ENCODE assay signal across 8 cellular contexts in the genomic region with DNA sequence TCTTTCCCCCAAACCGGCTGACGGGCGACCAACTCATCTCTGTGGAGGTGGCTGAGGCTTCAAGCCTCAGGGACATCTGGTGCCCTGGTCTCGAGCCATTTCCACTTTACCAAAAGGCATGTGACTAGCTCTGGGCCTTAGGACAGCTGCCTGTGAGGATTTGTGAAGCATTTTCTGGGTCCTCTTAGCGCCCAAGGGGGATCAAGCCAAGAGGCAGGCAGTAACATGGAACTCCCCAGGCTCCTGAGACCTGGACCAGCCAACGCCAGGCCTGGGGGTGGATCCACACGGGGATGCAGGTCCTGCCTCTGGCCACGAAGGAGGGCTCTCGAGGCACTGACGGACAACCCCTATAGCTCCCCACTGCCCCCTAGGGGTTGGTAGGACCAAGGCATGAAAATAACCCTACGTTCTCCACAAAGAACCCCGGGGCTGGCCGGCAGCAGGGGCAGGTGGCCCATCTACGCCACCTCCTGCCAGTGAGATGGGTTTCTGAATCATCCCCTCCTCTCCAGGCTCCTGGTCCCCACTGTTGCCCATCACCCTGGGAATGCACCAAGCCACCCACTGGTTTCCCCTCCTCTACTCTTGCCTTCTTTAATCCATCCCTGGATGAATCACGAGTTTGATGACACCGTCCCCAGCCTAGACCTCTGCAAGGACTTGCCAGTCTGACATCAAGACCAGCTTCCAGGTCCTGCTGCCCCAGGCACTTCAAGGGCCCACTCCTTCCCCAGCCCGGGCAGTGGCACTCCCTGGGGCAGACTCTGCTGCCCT. TPM values are rescaled to one million over a fixed set of nuclear protein-coding genes. Genes with fewer than 3 reads are reported as not detected.
A peak's percentile ranks its signal among the peaks of the same experiment; 100 is the strongest.
DNase-seq lines count a peak whose midpoint lies in the region; ATAC-seq and TF ChIP-seq lines count a peak whose summit lies in the region.

No MANE protein-coding gene starts in this region.

- no peak overlapping the region for H3K27ac Mint-ChIP-seq in activated CD4-positive, alpha-beta T cell treated with anti-CD3 and anti-CD28 coated beads, Interleukin-2, amount 10 ng/mL, durations not matched to agents 24 days and 14 days

- ATAC-seq in HG02571 (IDR thresholded peaks at IDR 0.05; ENCODE audit: unreplicated experiment): no peak

- peaks cover 10% of the 10 kb centered on the region; the same call in 1 of the 2 replicates for H3K36me3 ChIP-seq in HUES48 (ENCODE audit: control insufficient read depth, insufficient read depth, low read length)

- no peaks in the 10 kb centered on the region for H3K4me1 Mint-ChIP-seq in activated CD4-positive, alpha-beta T cell treated with anti-CD3 and anti-CD28 coated beads, Interleukin-2, amount 10 ng/mL, durations not matched to agents 24 days and 14 days

- H3K9ac ChIP-seq in HUES48 (ENCODE audit: low read depth, low read length): no peak overlapping the region

- H3K9me3 Mint-ChIP-seq in activated CD4-positive, alpha-beta T cell treated with anti-CD3 and anti-CD28 coated beads, Interleukin-2, amount 10 ng/mL, durations not matched to agents 24 days and 14 days: no peaks in the 10 kb centered on the region

- peaks cover 9% of the 10 kb centered on the region; the same call in 1 of the 2 replicates for H3K4me1 ChIP-seq in HUES48 (ENCODE audit: control insufficient read depth, insufficient read depth, low read length)

- no peaks in the 10 kb centered on the region for H3K9me3 ChIP-seq in HUES48 (ENCODE audit: control insufficient read depth, insufficient read depth, low read length)

- H3K27ac ChIP-seq in HUES48 (ENCODE audit: low read depth, low read length): peak overlapping the region; percentile 21

- H3K36me3 Mint-ChIP-seq in activated CD4-positive, alpha-beta T cell treated with anti-CD3 and anti-CD28 coated beads, Interleukin-2, amount 10 ng/mL, durations not matched to agents 24 days and 14 days (ENCODE audit: low read depth): peaks cover 19% of the 10 kb centered on the region

- peak; percentile 54 for TF ChIP-seq CTCF in foreskin fibroblast (IDR thresholded peaks at IDR 0.05; ENCODE audit: low read depth, low read length)

- DNase-seq in DMS 273 treated with DMSO at 0.1 percent for 48 hours (lab: John Stamatoyannopoulos, UW) (peak; percentile 52), foreskin fibroblast (peak; percentile 32 to 72), renal cortical epithelial cell (ENCODE audit: low read depth) (peak; percentile 18), GF-D8 (lab: John Stamatoyannopoulos, UW) (no peak), NCI-H1092 (lab: John Stamatoyannopoulos, UW) (no peak)
- peak; percentile 74 for DNase-seq in activated CD4-positive, alpha-beta T cell treated with anti-CD3 and anti-CD28 coated beads, Interleukin-2, amount 10 ng/mL, durations not matched to agents 24 days and 14 days

- no peak overlapping the region for H3K4me3 Mint-ChIP-seq in activated CD4-positive, alpha-beta T cell treated with anti-CD3 and anti-CD28 coated beads, Interleukin-2, amount 10 ng/mL, durations not matched to agents 24 days and 14 days

- no peaks in the 10 kb centered on the region for H3K27me3 Mint-ChIP-seq in activated CD4-positive, alpha-beta T cell treated with anti-CD3 and anti-CD28 coated beads, Interleukin-2, amount 10 ng/mL, durations not matched to agents 24 days and 14 days

- no peak overlapping the region for H3K4me3 ChIP-seq in HUES48 (ENCODE audit: low read depth, low read length)
- no peak overlapping the region for H3K4me3 ChIP-seq in foreskin fibroblast (ENCODE audit: low read depth in 1 of 2, low read length in 2 of 2)

- H3K27me3 ChIP-seq in HUES48 (ENCODE audit: control insufficient read depth, insufficient read depth, low read length): no peaks in the 10 kb centered on the region

- intact Hi-C loops in activated CD4-positive, alpha-beta T cell treated with anti-CD3 and anti-CD28 coated beads, Interleukin-2, amount 10 ng/mL, durations not matched to agents 24 days and 14 days (cut with micrococcal nuclease): no loop called here

RNA-seq across cellular contexts. Expression of a gene that starts 7.0 kb away (rescaled TPM):
- 85.2 and 90.8 TPM in 2 replicates for total RNA-seq in activated CD4-positive, alpha-beta T cell treated with anti-CD3 and anti-CD28 coated beads, Interleukin-2, amount 10 ng/mL, durations not matched to agents 24 days and 14 days
- total RNA-seq in renal cortical epithelial cell: 52.1 and 140 TPM in 2 replicates

RNA-seq across cellular contexts. Expression of a gene that starts 37.8 kb away (rescaled TPM):
- total RNA-seq in activated CD4-positive, alpha-beta T cell treated with anti-CD3 and anti-CD28 coated beads, Interleukin-2, amount 10 ng/mL, durations not matched to agents 24 days and 14 days: 12.5 and 13.5 TPM in 2 replicates
- total RNA-seq in renal cortical epithelial cell: 3.0 and 5.4 TPM in 2 replicates

RNA-seq across cellular contexts. Expression of a gene that starts 46.5 kb away (rescaled TPM):
- 86.4 and 95.9 TPM in 2 replicates for total RNA-seq in activated CD4-positive, alpha-beta T cell treated with anti-CD3 and anti-CD28 coated beads, Interleukin-2, amount 10 ng/mL, durations not matched to agents 24 days and 14 days
- 21.5 and 37.4 TPM in 2 replicates for total RNA-seq in renal cortical epithelial cell

Comparison
In these comparisons a context has a peak if more than half of its experiments do, and no peak if none do; other contexts are left out.
1. DNase-seq: peak in DMS 273 treated with DMSO at 0.1 percent for 48 hours (single experiment), activated CD4-positive, alpha-beta T cell treated with anti-CD3 and anti-CD28 coated beads, Interleukin-2, amount 10 ng/mL, durations not matched to agents 24 days and 14 days (single experiment), foreskin fibroblast (2 of 2) and renal cortical epithelial cell (single experiment); none in GF-D8 (single experiment) and NCI-H1092 (single experiment).